1 cellular context compared by ENCODE assay signal in genomic region chr14:33364536-33364935, GRCh38.
TF ChIP-seq lines count a peak whose summit lies in the region.

No MANE protein-coding gene starts in this region.

TF ChIP-seq in H1, 55 proteins besides CTCF, POLR2A, EP300 and RAD21:
- TF ChIP-seq ATF3 (IDR thresholded peaks at IDR 0.05; ENCODE audit: insufficient read depth, low read depth, low read length) = no peak
- no peak for TF ChIP-seq CBX8 (IDR thresholded peaks at IDR 0.05; ENCODE audit: borderline replicate concordance, low read depth, low read length)
- no peak for TF ChIP-seq HDAC6 (IDR thresholded peaks at IDR 0.05; ENCODE audit: low read depth, low read length)
- TF ChIP-seq SP4 (IDR thresholded peaks at IDR 0.05; ENCODE audit: low read length) = no peak
